23 cellular contexts compared by ENCODE assay signal in the genomic region with DNA sequence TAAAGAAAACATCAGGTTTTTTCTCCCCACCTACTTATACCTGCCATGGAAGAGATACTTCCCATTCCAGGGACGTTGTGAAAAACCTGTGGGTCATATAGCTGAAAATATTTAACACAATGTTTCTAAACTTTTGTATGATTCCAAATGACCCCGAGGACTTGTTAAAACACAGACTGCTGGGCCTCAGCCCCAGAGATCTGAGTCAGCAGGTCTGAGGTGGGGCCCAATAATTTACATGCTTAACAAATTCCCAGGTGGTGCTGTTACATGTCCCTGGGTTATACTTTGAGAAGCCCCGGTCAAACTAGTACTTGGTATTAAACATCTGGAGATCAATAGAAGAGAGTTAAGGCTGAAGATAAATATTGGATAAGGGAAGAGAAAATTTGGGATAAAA.
"Had no signal": no experiment of that assay in that cellular context is flagged by ENCODE, and none has a peak within 500 bp of the region (broad histone marks: within the 10 kb centered on the region; RNA-seq: fewer than 3 reads in every experiment).

No MANE protein-coding gene starts in this region.

- ATAC-seq: gastrocnemius medialis; left cardiac atrium; left lung; naive thymus-derived CD4-positive, alpha-beta T cell; psoas muscle; right cardiac atrium; stimulated activated effector memory CD8-positive, alpha-beta T cell treated with anti-CD3 and anti-CD28 coated beads, Interleukin-12 subunit alpha, Interleukin-12 subunit beta, amount 100 ng/mL, for 72 hours had no signal

- H3K27ac ChIP-seq: colonic mucosa, gastrocnemius medialis, left lung, psoas muscle, sigmoid colon, stomach, thyroid gland, vagina had no signal

- H3K27ac Mint-ChIP-seq: dendritic cell treated with granulocyte-macrophage colony-stimulating factor and Interleukin-4, amounts not matched to agents 40 ng/mL and 50 ng/mL, for 4 days; naive thymus-derived CD4-positive, alpha-beta T cell; nephron; stimulated activated effector memory CD8-positive, alpha-beta T cell treated with anti-CD3 and anti-CD28 coated beads, Interleukin-12 subunit alpha, Interleukin-12 subunit beta, amount 100 ng/mL, for 72 hours had no signal

- H3K4me1 Mint-ChIP-seq: stimulated activated effector memory CD8-positive, alpha-beta T cell treated with anti-CD3 and anti-CD28 coated beads, Interleukin-12 subunit alpha, Interleukin-12 subunit beta, amount 100 ng/mL, for 72 hours had no signal

- H3K4me3 ChIP-seq: colonic mucosa, gastrocnemius medialis, left lung, psoas muscle, sigmoid colon, stomach, thyroid gland, vagina had no signal

- H3K9me3 Mint-ChIP-seq: dendritic cell treated with granulocyte-macrophage colony-stimulating factor and Interleukin-4, amounts not matched to agents 40 ng/mL and 50 ng/mL, for 4 days; naive thymus-derived CD4-positive, alpha-beta T cell; nephron; stimulated activated effector memory CD8-positive, alpha-beta T cell treated with anti-CD3 and anti-CD28 coated beads, Interleukin-12 subunit alpha, Interleukin-12 subunit beta, amount 100 ng/mL, for 72 hours had no signal

- H3K4me1 ChIP-seq: colonic mucosa, gastrocnemius medialis, left lung, psoas muscle, vagina had no signal

- H3K9me3 ChIP-seq: colonic mucosa, gastrocnemius medialis, left lung, psoas muscle, sigmoid colon, stomach, thyroid gland, vagina had no signal

- H3K27me3 ChIP-seq: colonic mucosa, gastrocnemius medialis, left lung, sigmoid colon, stomach, thyroid gland, vagina had no signal

- DNase-seq: colonic mucosa; effector memory CD4-positive, alpha-beta T cell; gastrocnemius medialis; head of caudate nucleus; left cardiac atrium; left lung; mesendoderm; midbrain; naive thymus-derived CD4-positive, alpha-beta T cell; nucleus accumbens; psoas muscle; right cardiac atrium; sigmoid colon; stimulated activated CD4-positive, alpha-beta T cell treated with anti-CD3 and anti-CD28 coated beads, Interleukin-2, amount 100 ng/mL, for 24 hours; stimulated activated CD4-positive, alpha-beta T cell treated with anti-CD3 and anti-CD28 coated beads, Interleukin-4, amount 100 ng/mL, for 24 hours; stimulated activated naive CD4-positive, alpha-beta T cell treated with Interleukin-2 at 50 U/mL for 16 hours; stomach; thyroid gland; trophoblast cell had no signal

- H3K4me3 Mint-ChIP-seq: dendritic cell treated with granulocyte-macrophage colony-stimulating factor and Interleukin-4, amounts not matched to agents 40 ng/mL and 50 ng/mL, for 4 days; naive thymus-derived CD4-positive, alpha-beta T cell; nephron; stimulated activated effector memory CD8-positive, alpha-beta T cell treated with anti-CD3 and anti-CD28 coated beads, Interleukin-12 subunit alpha, Interleukin-12 subunit beta, amount 100 ng/mL, for 72 hours had no signal

- H3K27me3 Mint-ChIP-seq: dendritic cell treated with granulocyte-macrophage colony-stimulating factor and Interleukin-4, amounts not matched to agents 40 ng/mL and 50 ng/mL, for 4 days; naive thymus-derived CD4-positive, alpha-beta T cell had no signal
